ENCODE assay signal across 25 cellular contexts in the genomic region with DNA sequence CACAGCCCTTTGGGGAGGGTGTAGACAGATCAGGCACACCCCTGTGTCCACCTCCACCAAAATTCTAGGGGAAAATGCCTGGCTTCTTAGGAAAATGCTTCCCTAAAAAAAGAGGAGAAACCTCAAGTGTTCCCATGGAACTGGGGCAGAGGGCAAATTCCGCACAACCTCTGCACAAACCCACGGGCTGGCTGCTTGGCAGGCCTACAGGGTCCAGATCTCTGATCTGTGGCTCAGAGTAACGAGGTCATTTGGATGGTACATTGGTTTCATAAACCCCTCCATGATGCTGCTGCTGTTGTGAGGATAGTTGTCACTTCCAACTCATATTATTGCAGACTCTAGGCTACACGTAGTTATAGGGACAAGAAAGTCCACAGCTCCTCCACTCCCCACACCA. TPM values are rescaled to one million over a fixed set of nuclear protein-coding genes. Genes with fewer than 3 reads are reported as not detected.
"Had no signal": no experiment of that assay in that cellular context is flagged by ENCODE, and none has a peak within 500 bp of the region (broad histone marks: within the 10 kb centered on the region; RNA-seq: fewer than 3 reads in every experiment).

No MANE protein-coding gene starts in this region.

- H3K4me1 ChIP-seq: left ventricle myocardium inferior, vagina had no signal

- H3K9me3 Mint-ChIP-seq: activated B cell treated with CpG ODN at 0.5 μM for 24 hours; activated CD4-positive, alpha-beta memory T cell treated with anti-CD3 and anti-CD28 coated beads for 36 hours; activated naive CD8-positive, alpha-beta T cell treated with anti-CD3 and anti-CD28 coated beads for 36 hours; dendritic cell treated with granulocyte-macrophage colony-stimulating factor and Interleukin-4, amounts not matched to agents 40 ng/mL and 50 ng/mL, for 4 days; immature natural killer cell; naive thymus-derived CD8-positive, alpha-beta T cell; stimulated activated naive CD8-positive, alpha-beta T cell treated with anti-CD3 and anti-CD28 coated beads, Interleukin-15, amount 100 ng/mL, for 72 hours; T-helper 1 cell treated with Interleukin-12 subunit alpha and Interleukin-12 subunit beta and Interleukin-4 antibody, amounts not matched to agents 30 μg/mL and 1 μg/mL, for 36 hours; type B pancreatic cell had no signal

- H3K36me3 ChIP-seq: left ventricle myocardium inferior, neural progenitor cell, vagina had no signal

- H3K9me3 ChIP-seq: left ventricle myocardium inferior, vagina had no signal

- H3K27ac Mint-ChIP-seq: activated B cell treated with CpG ODN at 0.5 μM for 24 hours; activated CD4-positive, alpha-beta memory T cell treated with anti-CD3 and anti-CD28 coated beads for 36 hours; activated naive CD8-positive, alpha-beta T cell treated with anti-CD3 and anti-CD28 coated beads for 36 hours; dendritic cell treated with granulocyte-macrophage colony-stimulating factor and Interleukin-4, amounts not matched to agents 40 ng/mL and 50 ng/mL, for 4 days; immature natural killer cell; mesothelial cell of epicardium; neural progenitor cell; stimulated activated naive CD8-positive, alpha-beta T cell treated with anti-CD3 and anti-CD28 coated beads, Interleukin-15, amount 100 ng/mL, for 72 hours; T-helper 1 cell treated with Interleukin-12 subunit alpha and Interleukin-12 subunit beta and Interleukin-4 antibody, amounts not matched to agents 30 μg/mL and 1 μg/mL, for 36 hours; type B pancreatic cell had no signal

- H3K4me3 ChIP-seq: hepatocyte, left ventricle myocardium inferior, neural progenitor cell, vagina had no signal

- H3K27ac ChIP-seq: hepatocyte, left ventricle myocardium inferior, neural progenitor cell, vagina had no signal

- H3K9ac ChIP-seq: neural progenitor cell had no signal

- H3K79me2 ChIP-seq: hepatocyte had no signal

- H3K27me3 ChIP-seq: hepatocyte, neural progenitor cell, vagina had no signal

- DNase-seq: activated B cell treated with CpG ODN at 0.5 μM for 24 hours; activated CD4-positive, alpha-beta memory T cell treated with anti-CD3 and anti-CD28 coated beads for 36 hours; activated CD4-positive, alpha-beta T cell treated with anti-CD3 and anti-CD28 coated beads for 4 hours; activated naive CD4-positive, alpha-beta T cell treated with Interleukin-2 at 50 U/mL for 16 hours; activated naive CD8-positive, alpha-beta T cell treated with anti-CD3 and anti-CD28 coated beads for 36 hours; activated T-cell treated with anti-CD3 and anti-CD28 coated beads, Interleukin-2, amount 50 U/mL, for 48 hours; effector CD8-positive, alpha-beta T cell; foreskin melanocyte; immature natural killer cell; left ventricle myocardium inferior; mammary epithelial cell; naive thymus-derived CD8-positive, alpha-beta T cell; stimulated activated CD4-positive, alpha-beta T cell treated with anti-CD3 and anti-CD28 coated beads, Interleukin-12 subunit alpha, Interleukin-12 subunit beta, amount 100 ng/mL, for 4 hours; stimulated activated CD4-positive, alpha-beta T cell treated with anti-CD3 and anti-CD28 coated beads, Interleukin-4, amount 100 ng/mL, for 4 hours; stimulated activated naive CD8-positive, alpha-beta T cell treated with anti-CD3 and anti-CD28 coated beads, Interleukin-15, amount 100 ng/mL, for 72 hours; T1000 had no signal

- ATAC-seq: naive thymus-derived CD8-positive, alpha-beta T cell; stimulated activated naive CD8-positive, alpha-beta T cell treated with anti-CD3 and anti-CD28 coated beads, Interleukin-15, amount 100 ng/mL, for 72 hours had no signal

- H2AFZ ChIP-seq: hepatocyte, neural progenitor cell had no signal

- H3K4me3 Mint-ChIP-seq: activated B cell treated with CpG ODN at 0.5 μM for 24 hours; activated CD4-positive, alpha-beta memory T cell treated with anti-CD3 and anti-CD28 coated beads for 36 hours; activated naive CD8-positive, alpha-beta T cell treated with anti-CD3 and anti-CD28 coated beads for 36 hours; dendritic cell treated with granulocyte-macrophage colony-stimulating factor and Interleukin-4, amounts not matched to agents 40 ng/mL and 50 ng/mL, for 4 days; immature natural killer cell; mesothelial cell of epicardium; naive thymus-derived CD8-positive, alpha-beta T cell; neural progenitor cell; stimulated activated naive CD8-positive, alpha-beta T cell treated with anti-CD3 and anti-CD28 coated beads, Interleukin-15, amount 100 ng/mL, for 72 hours; T-helper 1 cell treated with Interleukin-12 subunit alpha and Interleukin-12 subunit beta and Interleukin-4 antibody, amounts not matched to agents 30 μg/mL and 1 μg/mL, for 36 hours; type B pancreatic cell had no signal

- H3K36me3 Mint-ChIP-seq: activated CD4-positive, alpha-beta memory T cell treated with anti-CD3 and anti-CD28 coated beads for 36 hours; activated naive CD8-positive, alpha-beta T cell treated with anti-CD3 and anti-CD28 coated beads for 36 hours; immature natural killer cell; mesothelial cell of epicardium; naive thymus-derived CD8-positive, alpha-beta T cell; type B pancreatic cell had no signal

- H3K4me1 Mint-ChIP-seq: activated B cell treated with CpG ODN at 0.5 μM for 24 hours; activated naive CD8-positive, alpha-beta T cell treated with anti-CD3 and anti-CD28 coated beads for 36 hours; immature natural killer cell; naive thymus-derived CD8-positive, alpha-beta T cell; stimulated activated naive CD8-positive, alpha-beta T cell treated with anti-CD3 and anti-CD28 coated beads, Interleukin-15, amount 100 ng/mL, for 72 hours had no signal

- H3K4me2 ChIP-seq: hepatocyte, neural progenitor cell had no signal

RNA-seq across cellular contexts. Expression of a gene that starts 16.0 kb away (rescaled TPM):
- total RNA-seq: activated B cell treated with CpG ODN at 0.5 μM for 24 hours; activated CD4-positive, alpha-beta memory T cell treated with anti-CD3 and anti-CD28 coated beads for 36 hours; activated naive CD8-positive, alpha-beta T cell treated with anti-CD3 and anti-CD28 coated beads for 36 hours; kidney epithelial cell; left ventricle myocardium inferior; mammary epithelial cell; naive thymus-derived CD8-positive, alpha-beta T cell; osteoblast had no signal
